8 cellular contexts compared by ENCODE assay signal in genomic region chr4:6716018-6716911, GRCh38.
DNase-seq lines count a peak whose midpoint lies in the region; ATAC-seq and TF ChIP-seq lines count a peak whose summit lies in the region.

BLOC1S4 (plus strand) TSS chr4:6716174; CDS start chr4:6716210, 36 bp downstream.

- peak; percentile 81 to 91 for DNase-seq in NCI-H187 (lab: John Stamatoyannopoulos, UW)
- peak; percentile 80 for DNase-seq in T-helper 9 cell
- peak; percentile 80 for DNase-seq in astrocyte of the cerebellum (ENCODE audit: low read depth)
- DNase-seq in hippocampal formation (lab: John Stamatoyannopoulos, UW) = peak; percentile 81 to 85
- DNase-seq in retinal pigment epithelial cell (ENCODE audit: low read depth) = peak; percentile 68
- DNase-seq in cortex of kidney (lab: John Stamatoyannopoulos, UW) = no peak

- in situ Hi-C loops in astrocyte of the cerebellum (cut with HindIII; ENCODE audit: low sequenced_read_pairs) = no loop called here

- TF ChIP-seq CTCF in astrocyte of the cerebellum (IDR thresholded peaks at IDR 0.05; ENCODE audit: low read depth, low read length, missing control alignments) (no peak), retinal pigment epithelial cell (conservative IDR thresholded peaks at IDR 0.05; ENCODE audit: low read depth, low read length) (no peak)

- peak within 1 kb of the TSS; percentile 82 for H3K4me3 ChIP-seq in astrocyte of the cerebellum (ENCODE audit: low read depth, low read length)
- peak within 1 kb of the TSS; percentile 78 for H3K4me3 ChIP-seq in retinal pigment epithelial cell (ENCODE audit: low read length)

- ATAC-seq in GM18502 (IDR thresholded peaks at IDR 0.05; ENCODE audit: poor library complexity, unreplicated experiment) = peak; percentile 84
- peak; percentile 73 for ATAC-seq in HG02884 (IDR thresholded peaks at IDR 0.05; ENCODE audit: unreplicated experiment)
